15 cellular contexts compared by ENCODE assay signal in the genomic region with DNA sequence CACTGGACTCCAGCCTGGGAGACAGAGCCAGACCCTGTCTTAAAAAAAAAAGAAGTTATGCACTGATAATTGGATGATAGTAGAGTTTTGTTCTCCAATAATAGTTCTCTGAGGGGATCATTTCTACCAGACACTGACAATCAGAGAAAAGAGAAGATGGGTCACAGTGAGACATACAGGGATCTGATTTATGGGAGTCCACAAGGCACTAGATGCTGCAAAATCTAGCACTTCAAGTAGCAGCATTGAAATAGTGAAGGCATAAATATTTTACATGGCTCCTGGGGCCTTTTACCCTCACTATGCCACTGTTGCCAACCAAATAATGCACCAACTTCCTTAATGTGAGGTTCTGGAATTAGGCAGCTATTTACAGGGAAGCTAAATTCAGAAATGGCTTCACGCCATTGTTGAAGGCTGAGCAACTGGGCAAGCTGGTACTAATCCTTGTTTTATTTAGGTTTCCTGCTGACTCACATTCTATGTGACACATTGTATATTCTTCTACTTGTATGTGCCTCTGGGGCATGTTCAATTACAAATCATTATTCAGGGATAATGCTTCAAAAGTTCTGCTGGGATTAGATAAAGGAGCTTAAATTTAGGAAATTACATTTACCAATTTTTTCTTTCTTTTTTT. TPM values are rescaled to one million over a fixed set of nuclear protein-coding genes. Genes with fewer than 3 reads are reported as not detected.
DNase-seq lines count a peak whose midpoint lies in the region; ATAC-seq and TF ChIP-seq lines count a peak whose summit lies in the region.
"Had no signal": no experiment of that assay in that cellular context is flagged by ENCODE, and none has a peak within 500 bp of the region (broad histone marks: within the 10 kb centered on the region; RNA-seq: fewer than 3 reads in every experiment).

No MANE protein-coding gene starts in this region.

- peaks cover 7% of the 10 kb centered on the region for H3K27me3 Mint-ChIP-seq in Caco-2 (ENCODE audit: insufficient read depth, unreplicated experiment)

- no TSS peak for BruUV-seq in Panc1 (replicated peaks; lab: Mats Ljungman, UMichigan)
- no TSS peak for BruUV-seq in Caco-2 (replicated peaks; lab: Mats Ljungman, UMichigan)

- H3K9me3 ChIP-seq in Panc1 (ENCODE audit: control insufficient read depth, insufficient read depth, low read depth, low read length) (peaks cover 6% of the 10 kb centered on the region; the same call in 1 of the 2 replicates), Caco-2 (no peaks in the 10 kb centered on the region), Peyer's patch (no peaks in the 10 kb centered on the region), colonic mucosa (no peaks in the 10 kb centered on the region)
- H3K9me3 ChIP-seq: lower lobe of right lung had no signal

- TF ChIP-seq CTCF in Panc1 (IDR thresholded peaks at IDR 0.05): no peak
- no peak for TF ChIP-seq CTCF in Caco-2 (IDR thresholded peaks at IDR 0.05; ENCODE audit: insufficient read depth in 1 of 2, low read depth in 1 of 2, low read length in 1 of 2, severe bottlenecking in 1 of 2, unreplicated experiment in 1 of 2)
- TF ChIP-seq CTCF in Peyer's patch (IDR thresholded peaks at IDR 0.05): no peak
- TF ChIP-seq CTCF in colonic mucosa (IDR thresholded peaks at IDR 0.05): no peak

- no peak overlapping the region for H3K4me3 Mint-ChIP-seq in Caco-2 (ENCODE audit: unreplicated experiment)
- H3K4me3 Mint-ChIP-seq: activated T-helper 17 cell treated with anti-CD3 and anti-CD28 coated beads, Interleukin-2, amount 50 U/mL, for 72 hours had no signal

- no peaks in the 10 kb centered on the region for H3K36me3 ChIP-seq in Panc1 (ENCODE audit: control insufficient read depth, insufficient read depth, low read length)
- H3K36me3 ChIP-seq in Caco-2 (ENCODE audit: control insufficient read depth, insufficient read depth, low read length): no peaks in the 10 kb centered on the region
- H3K36me3 ChIP-seq in Peyer's patch: no peaks in the 10 kb centered on the region
- H3K36me3 ChIP-seq in colonic mucosa: no peaks in the 10 kb centered on the region
- H3K36me3 ChIP-seq: lower lobe of right lung had no signal

- H3K4me3 ChIP-seq in Panc1 (ENCODE audit: low read depth in 2 of 2, low read length in 2 of 2) (no peak overlapping the region), Caco-2 (ENCODE audit: low read depth, low read length) (no peak overlapping the region), Peyer's patch (no peak overlapping the region), colonic mucosa (no peak overlapping the region)
- H3K4me3 ChIP-seq: lower lobe of right lung had no signal

- POLR2A ChIA-PET in Panc1 (lab: Charles Lee) (interaction anchor here (0.6 to 0.7 kb wide), 3 partner anchors 31 to 596 kb away, joined by 3 to 11 read pairs (median 3); no protein-coding TSS in a partner anchor), Caco-2 (lab: Charles Lee) (no interaction called here)

- intact Hi-C loops in Panc1 (cut with micrococcal nuclease; ENCODE audit: unreplicated experiment) (no loop called here), Caco-2 (cut with micrococcal nuclease; ENCODE audit: unreplicated experiment) (no loop called here), colonic mucosa (cut with DNase I) (no loop called here)

- TF ChIP-seq POLR2A in Peyer's patch (IDR thresholded peaks at IDR 0.05): no peak

- no peaks in the 10 kb centered on the region for H3K4me1 Mint-ChIP-seq in Caco-2 (ENCODE audit: low read depth, unreplicated experiment)
- H3K4me1 Mint-ChIP-seq: activated T-helper 17 cell treated with anti-CD3 and anti-CD28 coated beads, Interleukin-2, amount 50 U/mL, for 72 hours had no signal

- H3K4me1 ChIP-seq in Panc1 (ENCODE audit: control insufficient read depth, insufficient read depth, low read length): no peaks in the 10 kb centered on the region
- no peaks in the 10 kb centered on the region for H3K4me1 ChIP-seq in Caco-2
- H3K4me1 ChIP-seq in Peyer's patch: no peaks in the 10 kb centered on the region
- H3K4me1 ChIP-seq in colonic mucosa: no peaks in the 10 kb centered on the region
- H3K4me1 ChIP-seq: lower lobe of right lung had no signal

- H3K27ac Mint-ChIP-seq in Caco-2 (ENCODE audit: unreplicated experiment): no peak overlapping the region
- H3K27ac Mint-ChIP-seq: activated T-helper 17 cell treated with anti-CD3 and anti-CD28 coated beads, Interleukin-2, amount 50 U/mL, for 72 hours had no signal

- in situ Hi-C loops in Panc1 (cut with HindIII; ENCODE audit: low pct_unique_long_range_greater_than_20kb, low sequenced_read_pairs): no loop called here

- peaks cover 14% of the 10 kb centered on the region for H3K9me3 Mint-ChIP-seq in Caco-2 (ENCODE audit: unreplicated experiment)

- CTCF ChIA-PET in Panc1 (lab: Charles Lee) (interaction anchor here (0.6 kb wide), 1 partner anchor 843 kb away, joined by 3 read pairs; no protein-coding TSS in a partner anchor), Caco-2 (lab: Charles Lee) (no interaction called here)

- no peaks in the 10 kb centered on the region for H3K36me3 Mint-ChIP-seq in Caco-2 (ENCODE audit: insufficient read depth, unreplicated experiment)

- H3K9ac ChIP-seq in colonic mucosa (ENCODE audit: low read depth in 2 of 2, low read length in 2 of 2): no peak overlapping the region

- H3K27ac ChIP-seq in Panc1 (ENCODE audit: low read length): peak overlapping the region; percentile 48; the same call in 1 of the 2 replicates
- H3K27ac ChIP-seq in Peyer's patch: no peak overlapping the region
- no peak overlapping the region for H3K27ac ChIP-seq in colonic mucosa
- H3K27ac ChIP-seq: lower lobe of right lung had no signal

- peak; percentile 95 for ATAC-seq in Panc1
- ATAC-seq: activated T-helper 17 cell treated with anti-CD3 and anti-CD28 coated beads, Interleukin-2, amount 50 U/mL, for 72 hours; lower lobe of right lung had no signal

- H3K27me3 ChIP-seq in Panc1 (ENCODE audit: control insufficient read depth, insufficient read depth, low read length) (no peaks in the 10 kb centered on the region), Caco-2 (replicated peaks; ENCODE audit: control insufficient read depth, insufficient read depth, low read length) (no peaks in the 10 kb centered on the region), Peyer's patch (no peaks in the 10 kb centered on the region), colonic mucosa (no peaks in the 10 kb centered on the region)

- peak; percentile 26 for DNase-seq in DMS53 (lab: John Stamatoyannopoulos, UW)
- no peak for DNase-seq in DMS53 treated with DMSO at 0.1 percent for 48 hours (lab: John Stamatoyannopoulos, UW; ENCODE audit: unreplicated experiment)
- DNase-seq in Panc1 (ENCODE audit: low read depth, low spot score): no peak
- peak; percentile 72 for DNase-seq in fibroblast of gingiva (ENCODE audit: low read depth)
- peak; percentile 18 for DNase-seq in superior temporal gyrus (ENCODE audit: extremely low spot score)
- DNase-seq in Caco-2: no peak
- no peak for DNase-seq in Peyer's patch
- no peak for DNase-seq in colonic mucosa
- DNase-seq: 8988T; activated CD4-positive, alpha-beta T cell treated with anti-CD3 and anti-CD28 coated beads for 1 hour; head of caudate nucleus; lower lobe of right lung; NCI-H2171 treated with DMSO at 0.1 percent for 48 hours; stimulated activated naive CD4-positive, alpha-beta T cell treated with Interleukin-2 at 50 U/mL for 16 hours had no signal

RNA-seq across cellular contexts. Expression of gene ABTB2, which starts 38.2 kb away (rescaled TPM):
- 22.7 TPM for total RNA-seq in Panc1 (2021; ENCODE audit: unreplicated experiment)
- 24.9 TPM for polyA plus RNA-seq in Panc1 (2012; ENCODE audit: insufficient read length)
- total RNA-seq in Caco-2 (2022): 2.9 and 3.6 TPM in 2 replicates
- 10 to 100 TPM in 3 of 4 donors, 1 to 10 TPM in 1; 5.0 to 44.1 (median 33.0) TPM for total RNA-seq in Peyer's patch
- 10 to 100 TPM in 1 of 2 donors, 1 to 10 TPM in 1; 5.8 to 11.1 TPM for total RNA-seq in colonic mucosa

RNA-seq across cellular contexts. Expression of gene CAT, which starts 42.7 kb away (rescaled TPM):
- total RNA-seq in Panc1 (2021; ENCODE audit: unreplicated experiment) (65.9 TPM), Caco-2 (2022) (45.6 and 46.1 TPM in 2 replicates), Peyer's patch (100 to 1,000 TPM in 3 of 4 donors, 10 to 100 TPM in 1; 81.0 to 271 (median 133) TPM), colonic mucosa (10 to 100 TPM; 88.4 to 92.3 TPM)
- polyA plus RNA-seq in Panc1 (2012; ENCODE audit: insufficient read length): 71.5 TPM

Comparison
In these comparisons a context has a peak if more than half of its experiments do, and no peak if none do; other contexts are left out.
1. DNase-seq: peak in DMS53 (single experiment), fibroblast of gingiva (single experiment) and superior temporal gyrus (single experiment); none in DMS53 treated with DMSO at 0.1 percent for 48 hours (single experiment), Panc1 (single experiment), Caco-2 (0 of 2), Peyer's patch (0 of 3) and colonic mucosa (single experiment).